7 cellular contexts compared by ENCODE assay signal in the genomic region with DNA sequence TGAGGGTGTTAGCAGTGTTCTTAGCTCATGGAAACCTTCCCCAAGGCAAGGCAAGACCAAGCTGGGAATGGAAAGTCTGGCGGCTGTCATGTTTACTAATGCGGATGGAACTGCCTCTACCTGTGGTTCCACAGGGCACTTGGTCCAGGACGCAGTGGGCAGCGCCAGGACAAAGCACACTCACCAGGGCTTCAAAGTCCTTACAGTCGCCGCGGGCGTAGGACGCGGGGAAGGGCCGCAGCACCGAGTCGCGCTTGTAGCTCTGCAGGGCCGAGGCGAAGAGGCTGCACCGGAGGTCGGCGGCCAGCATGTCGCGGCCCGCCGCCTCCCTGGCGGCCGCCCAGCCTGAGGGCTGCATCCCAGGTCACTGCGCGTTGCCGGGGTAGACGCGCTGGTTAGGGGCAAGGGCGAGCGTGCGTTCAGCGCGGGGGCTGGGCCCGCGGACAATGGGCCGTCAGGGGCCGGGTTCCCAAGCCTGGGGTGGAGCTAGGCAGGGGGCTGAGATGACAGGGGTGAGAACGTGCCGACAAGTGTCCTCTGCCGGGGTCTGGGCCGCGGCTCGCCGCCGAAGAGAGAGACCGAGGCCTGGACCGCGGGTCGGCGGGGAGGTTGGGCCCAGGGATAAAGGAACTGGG. TPM values are rescaled to one million over a fixed set of nuclear protein-coding genes. Genes with fewer than 3 reads are reported as not detected.
DNase-seq lines count a peak whose midpoint lies in the region; ATAC-seq and TF ChIP-seq lines count a peak whose summit lies in the region.

No MANE protein-coding gene starts in this region.

- no peak overlapping the region for H4K91ac ChIP-seq in neuronal stem cell (ENCODE audit: low read depth, low read length, poor library complexity)

- H3K27ac Mint-ChIP-seq in activated CD4-positive, alpha-beta memory T cell treated with anti-CD3 and anti-CD28 coated beads, Interleukin-2, amount 10 ng/mL, durations not matched to agents 7 days and 5 days, result peak overlapping the region; percentile 78

- peak overlapping the region; percentile 94 for H3K18ac ChIP-seq in neuronal stem cell (ENCODE audit: low read length)

- peak; percentile 70 for DNase-seq in GM06990 (ENCODE audit: extremely low read depth, insufficient read length)
- DNase-seq in HL-60 (ENCODE audit: low read depth in 1 of 2, low spot score in 1 of 2), result peak in 1 of 2 experiments; percentile 11
- peak; percentile 35 for DNase-seq in activated CD4-positive, alpha-beta memory T cell treated with anti-CD3 and anti-CD28 coated beads, Interleukin-2, amount 10 ng/mL, durations not matched to agents 7 days and 5 days
- DNase-seq in neuronal stem cell (ENCODE audit: low spot score), result peak; percentile 69
- no peak for DNase-seq in stimulated activated CD4-positive, alpha-beta T cell treated with anti-CD3 and anti-CD28 coated beads, Interleukin-4, amount 100 ng/mL, for 24 hours

- H3K14ac ChIP-seq in neuronal stem cell (ENCODE audit: low read length), result no peak overlapping the region

- H2BK120ac ChIP-seq in neuronal stem cell (ENCODE audit: low read depth, low read length), result no peak overlapping the region

- peak overlapping the region; percentile 76 for H2BK5ac ChIP-seq in neuronal stem cell (ENCODE audit: low read length)

- H3K4me1 ChIP-seq in gastroesophageal sphincter (peaks cover 2 to 40% (median 8%) of the 10 kb centered on the region in 3 donors), neuronal stem cell (ENCODE audit: control insufficient read depth in 2 of 2, insufficient read depth in 1 of 2, low read depth in 1 of 2, low read length in 2 of 2) (peaks cover 8 to 13% of the 10 kb centered on the region in 2 donors)

- H3K9me3 ChIP-seq in gastroesophageal sphincter (no peaks in the 10 kb centered on the region), neuronal stem cell (replicated peaks in 1 of 2; ENCODE audit: control insufficient read depth in 2 of 2, insufficient read depth in 1 of 2, low read depth in 1 of 2, low read length in 2 of 2) (no peaks in the 10 kb centered on the region)

- H3K4me1 Mint-ChIP-seq in activated CD4-positive, alpha-beta memory T cell treated with anti-CD3 and anti-CD28 coated beads, Interleukin-2, amount 10 ng/mL, durations not matched to agents 7 days and 5 days, result peaks cover 35% of the 10 kb centered on the region

- ATAC-seq in GM21367 (IDR thresholded peaks at IDR 0.05; ENCODE audit: unreplicated experiment) (peak; percentile 30), gastroesophageal sphincter (peak; percentile 53)

- WGBS in gastroesophageal sphincter (ENCODE audit: low coverage in 1 of 2), 2 donors, result 8% methylated on average over 2 of the region's 52 CpGs; no CpG with 5 or more reads in 1 of the 2 donors
- WGBS in neuronal stem cell (ENCODE audit: extremely low coverage in 2 of 2, insufficient read length in 2 of 2, insufficient replicate concordance in 1 of 2), 2 donors, result no CpG with 5 or more reads among the region's 52 CpGs

- peaks cover 19% of the 10 kb centered on the region for H3K36me3 Mint-ChIP-seq in activated CD4-positive, alpha-beta memory T cell treated with anti-CD3 and anti-CD28 coated beads, Interleukin-2, amount 10 ng/mL, durations not matched to agents 7 days and 5 days (ENCODE audit: low read depth)

- H3K4ac ChIP-seq in neuronal stem cell (ENCODE audit: low read length), result no peak overlapping the region

- H3K27ac ChIP-seq in HL-60 (replicated peaks), result peak overlapping the region; percentile 68
- peak overlapping the region; percentile 69 to 92 (median 86) for H3K27ac ChIP-seq in gastroesophageal sphincter
- H3K27ac ChIP-seq in neuronal stem cell (replicated peaks; ENCODE audit: low read length), result peak overlapping the region; percentile 83

- H3K27me3 Mint-ChIP-seq in activated CD4-positive, alpha-beta memory T cell treated with anti-CD3 and anti-CD28 coated beads, Interleukin-2, amount 10 ng/mL, durations not matched to agents 7 days and 5 days, result no peaks in the 10 kb centered on the region

- no peak for TF ChIP-seq POLR2A in gastroesophageal sphincter (IDR thresholded peaks at IDR 0.05)

- no peak for TF ChIP-seq EP300 in gastroesophageal sphincter (IDR thresholded peaks at IDR 0.05)

- H3K4me3 ChIP-seq in GM06990 (replicated peaks; ENCODE audit: low read depth, low read length) (peak overlapping the region; percentile 76), HL-60 (replicated peaks; ENCODE audit: insufficient read depth, low read length) (peak overlapping the region; percentile 82), gastroesophageal sphincter (peak overlapping the region; percentile 77 to 84), neuronal stem cell (ENCODE audit: low read length in 2 of 2) (peak overlapping the region; percentile 58 to 81)

- TF ChIP-seq CTCF in GM06990 (IDR thresholded peaks at IDR 0.05; ENCODE audit: insufficient read depth, low read length, poor library complexity, severe bottlenecking) (no peak), HL-60 (IDR thresholded peaks at IDR 0.05; ENCODE audit: insufficient read depth, low read length) (no peak), gastroesophageal sphincter (IDR thresholded peaks at IDR 0.05) (no peak)

- no peak overlapping the region for H2BK12ac ChIP-seq in neuronal stem cell (ENCODE audit: low read length)

- H3K36me3 ChIP-seq in GM06990 (ENCODE audit: control insufficient read depth, insufficient read depth, low read length) (no peaks in the 10 kb centered on the region), gastroesophageal sphincter (no peaks in the 10 kb centered on the region), neuronal stem cell (replicated peaks in 1 of 2; ENCODE audit: control insufficient read depth in 2 of 2, insufficient read depth in 2 of 2, low read length in 2 of 2) (peaks cover 2 to 9% of the 10 kb centered on the region in 2 donors)

- H3K23ac ChIP-seq in neuronal stem cell (ENCODE audit: low read depth, low read length, poor library complexity), result peak overlapping the region; percentile 58

- no peak overlapping the region for H2BK15ac ChIP-seq in neuronal stem cell (ENCODE audit: low read length)

- no peak overlapping the region for H2AK5ac ChIP-seq in neuronal stem cell (ENCODE audit: low read depth, low read length)

- H4K8ac ChIP-seq in neuronal stem cell (ENCODE audit: low read depth, low read length), result no peak overlapping the region

- peak overlapping the region; percentile 85 for H3K4me2 ChIP-seq in neuronal stem cell (ENCODE audit: insufficient read depth, low read length, poor library complexity, severe bottlenecking)

- peak overlapping the region; percentile 90 for H2AFZ ChIP-seq in neuronal stem cell (ENCODE audit: low read length)

- no peaks in the 10 kb centered on the region for H3K79me1 ChIP-seq in neuronal stem cell (ENCODE audit: low read depth, low read length)

- H3K4me3 Mint-ChIP-seq in activated CD4-positive, alpha-beta memory T cell treated with anti-CD3 and anti-CD28 coated beads, Interleukin-2, amount 10 ng/mL, durations not matched to agents 7 days and 5 days, result peak overlapping the region; percentile 81

- H3K9me3 Mint-ChIP-seq in activated CD4-positive, alpha-beta memory T cell treated with anti-CD3 and anti-CD28 coated beads, Interleukin-2, amount 10 ng/mL, durations not matched to agents 7 days and 5 days, result no peaks in the 10 kb centered on the region

- H3K27me3 ChIP-seq in GM06990 (replicated peaks; ENCODE audit: control insufficient read depth, insufficient read depth, low read length) (no peaks in the 10 kb centered on the region), HL-60 (ENCODE audit: insufficient read depth, poor library complexity, severe bottlenecking) (no peaks in the 10 kb centered on the region), gastroesophageal sphincter (no peaks in the 10 kb centered on the region), neuronal stem cell (ENCODE audit: control insufficient read depth in 3 of 3, insufficient read depth in 3 of 3, low read depth in 1 of 3, low read length in 3 of 3) (no peaks in the 10 kb centered on the region)

- POLR2A ChIA-PET in activated CD4-positive, alpha-beta memory T cell treated with anti-CD3 and anti-CD28 coated beads, Interleukin-2, amount 10 ng/mL, durations not matched to agents 7 days and 5 days (lab: Charles Lee), result interaction anchor here (0.8 to 5.3 kb wide), 16 partner anchors 8 to 460 kb away, joined by 3 to 166 read pairs (median 8); partner anchors contain the start of genes CLPX, PDCD7, PIF1 and RNU5A-1

- peak overlapping the region; percentile 94 for H3K9ac ChIP-seq in neuronal stem cell (ENCODE audit: low read depth, low read length, poor library complexity)

- CTCF ChIA-PET in activated CD4-positive, alpha-beta memory T cell treated with anti-CD3 and anti-CD28 coated beads, Interleukin-2, amount 10 ng/mL, durations not matched to agents 7 days and 5 days (lab: Charles Lee), result interaction anchor here (0.6 to 2.9 kb wide), 17 partner anchors 9 to 294 kb away, joined by 3 to 29 read pairs (median 6); partner anchors contain the start of genes CLPX, PDCD7, RNU5A-1 and RNU5B-1

RNA-seq across cellular contexts. Expression of gene PARP16, which starts 0.5 kb away (rescaled TPM):
- 10 to 100 TPM; 14.9 to 15.7 TPM for total RNA-seq in activated CD4-positive, alpha-beta memory T cell treated with anti-CD3 and anti-CD28 coated beads, Interleukin-2, amount 10 ng/mL, durations not matched to agents 7 days and 5 days
- 10 to 100 TPM; 10.1 to 21.7 (median 14.1) TPM for total RNA-seq in gastroesophageal sphincter
- 11.4 TPM for polyA plus RNA-seq in neuronal stem cell (2013, experiment 1 of 2)
- polyA plus RNA-seq in neuronal stem cell (2013, experiment 2 of 2), result 12.0 TPM

RNA-seq across cellular contexts. Expression of gene RNU5A-1, which starts 9.7 kb away (rescaled TPM):
- not detected for total RNA-seq in activated CD4-positive, alpha-beta memory T cell treated with anti-CD3 and anti-CD28 coated beads, Interleukin-2, amount 10 ng/mL, durations not matched to agents 7 days and 5 days
- not detected for total RNA-seq in gastroesophageal sphincter
- polyA plus RNA-seq in neuronal stem cell (2013, experiment 1 of 2), result not detected
- not detected for polyA plus RNA-seq in neuronal stem cell (2013, experiment 2 of 2)

RNA-seq across cellular contexts. Expression of gene RNU5B-1, which starts 18.3 kb away (rescaled TPM):
- total RNA-seq in activated CD4-positive, alpha-beta memory T cell treated with anti-CD3 and anti-CD28 coated beads, Interleukin-2, amount 10 ng/mL, durations not matched to agents 7 days and 5 days, result 10 to 100 TPM in 1 of 2 experiments, not detected in 1; 12.9 TPM
- not detected for total RNA-seq in gastroesophageal sphincter
- not detected for polyA plus RNA-seq in neuronal stem cell (2013, experiment 1 of 2)
- polyA plus RNA-seq in neuronal stem cell (2013, experiment 2 of 2), result not detected

Comparison
In these comparisons a context has a peak if more than half of its experiments do, and no peak if none do; other contexts are left out.
1. RNA of gene RNU5B-1, which starts 18.3 kb away (total RNA-seq): 12.9 TPM in activated CD4-positive, alpha-beta memory T cell treated with anti-CD3 and anti-CD28 coated beads, Interleukin-2, amount 10 ng/mL, durations not matched to agents 7 days and 5 days; not detected in gastroesophageal sphincter; every median in the first group is over 4 times any median in the second.
2. Peak in every context shown above with its lines, with median percentiles within 50 percentile points of each other: H3K4me3 ChIP-seq and H3K27ac ChIP-seq.